ENCODE assay signal across 17 cellular contexts in genomic region chr3:16205156-16205870, GRCh38. TPM values are rescaled to one million over a fixed set of nuclear protein-coding genes. Genes with fewer than 3 reads are reported as not detected.
DNase-seq lines count a peak whose midpoint lies in the region; ATAC-seq and TF ChIP-seq lines count a peak whose summit lies in the region.
"Had no signal": no experiment of that assay in that cellular context is flagged by ENCODE, and none has a peak within 500 bp of the region (broad histone marks: within the 10 kb centered on the region; RNA-seq: fewer than 3 reads in every experiment).

No MANE protein-coding gene starts in this region.

- peaks cover 0 to 51% of the 10 kb centered on the region in 2 donors for H3K36me3 ChIP-seq in gastroesophageal sphincter
- H3K36me3 ChIP-seq: lower lobe of right lung, MG63 had no signal

- no peaks in the 10 kb centered on the region for H3K4me1 ChIP-seq in gastroesophageal sphincter
- H3K4me1 ChIP-seq: lower lobe of right lung had no signal

- peaks cover 9% of the 10 kb centered on the region for H3K36me3 Mint-ChIP-seq in T-helper 17 cell (ENCODE audit: low read depth)
- no peaks in the 10 kb centered on the region for H3K36me3 Mint-ChIP-seq in naive thymus-derived CD8-positive, alpha-beta T cell
- no peaks in the 10 kb centered on the region for H3K36me3 Mint-ChIP-seq in WTC11
- H3K36me3 Mint-ChIP-seq: activated naive CD4-positive, alpha-beta T cell treated with anti-CD3 and anti-CD28 coated beads, Interleukin-2, amount 50 U/mL, for 24 hours had no signal

- CTCF ChIA-PET in WTC11 (lab: Charles Lee) = interaction anchor here (1.1 kb wide), 1 partner anchor 27 kb away, joined by 3 read pairs; no protein-coding TSS in a partner anchor

- no peaks in the 10 kb centered on the region for H3K27me3 ChIP-seq in gastroesophageal sphincter
- H3K27me3 ChIP-seq: MG63 had no signal

- H3K9me3 ChIP-seq in T-helper 17 cell (ENCODE audit: control insufficient read depth, low read length, poor library complexity, severe bottlenecking) (no peaks in the 10 kb centered on the region), gastroesophageal sphincter (no peaks in the 10 kb centered on the region)
- H3K9me3 ChIP-seq: lower lobe of right lung, MG63 had no signal

- WGBS in gastroesophageal sphincter (ENCODE audit: low coverage in 1 of 2), 2 donors = 74 to 76% methylated on average over 6 to 10 of the region's 11 CpGs

- H3K4me1 Mint-ChIP-seq in T-helper 17 cell (peaks cover 3% of the 10 kb centered on the region), WTC11 (peaks cover 13% of the 10 kb centered on the region)
- H3K4me1 Mint-ChIP-seq in naive thymus-derived CD8-positive, alpha-beta T cell = no peaks in the 10 kb centered on the region
- H3K4me1 Mint-ChIP-seq: activated naive CD4-positive, alpha-beta T cell treated with anti-CD3 and anti-CD28 coated beads, Interleukin-2, amount 50 U/mL, for 24 hours; central memory CD8-positive, alpha-beta T cell; nephron had no signal

- no peak overlapping the region for H3K27ac ChIP-seq in gastroesophageal sphincter
- H3K27ac ChIP-seq: lower lobe of right lung had no signal

- POLR2A ChIA-PET in naive thymus-derived CD8-positive, alpha-beta T cell (lab: Charles Lee) = no interaction called here
- POLR2A ChIA-PET in WTC11 (lab: Charles Lee) = no interaction called here

- no peak for TF ChIP-seq CTCF in gastroesophageal sphincter (IDR thresholded peaks at IDR 0.05)
- no peak for TF ChIP-seq CTCF in WTC11 (IDR thresholded peaks at IDR 0.05)

- H3K9me3 Mint-ChIP-seq in naive thymus-derived CD8-positive, alpha-beta T cell = no peaks in the 10 kb centered on the region
- peaks cover 6% of the 10 kb centered on the region for H3K9me3 Mint-ChIP-seq in WTC11
- H3K9me3 Mint-ChIP-seq: activated naive CD4-positive, alpha-beta T cell treated with anti-CD3 and anti-CD28 coated beads, Interleukin-2, amount 50 U/mL, for 24 hours; central memory CD8-positive, alpha-beta T cell had no signal

- H3K4me3 ChIP-seq in gastroesophageal sphincter = no peak overlapping the region
- H3K4me3 ChIP-seq: lower lobe of right lung, MG63 had no signal

- H3K4me3 Mint-ChIP-seq in T-helper 17 cell = peak overlapping the region; percentile 9
- H3K4me3 Mint-ChIP-seq in naive thymus-derived CD8-positive, alpha-beta T cell = no peak overlapping the region
- H3K4me3 Mint-ChIP-seq in WTC11 = no peak overlapping the region
- H3K4me3 Mint-ChIP-seq: activated naive CD4-positive, alpha-beta T cell treated with anti-CD3 and anti-CD28 coated beads, Interleukin-2, amount 50 U/mL, for 24 hours; central memory CD8-positive, alpha-beta T cell; nephron had no signal

- TF ChIP-seq POLR2A in gastroesophageal sphincter (IDR thresholded peaks at IDR 0.05) = no peak

- H3K27me3 Mint-ChIP-seq in T-helper 17 cell (peaks cover 45% of the 10 kb centered on the region), WTC11 (ENCODE audit: low read depth) (peaks cover 6% of the 10 kb centered on the region)
- peaks cover 0 to 25% (median 13%) of the 10 kb centered on the region in 5 donors for H3K27me3 Mint-ChIP-seq in naive thymus-derived CD8-positive, alpha-beta T cell

- no peak overlapping the region for H3K27ac Mint-ChIP-seq in T-helper 17 cell
- no peak overlapping the region for H3K27ac Mint-ChIP-seq in naive thymus-derived CD8-positive, alpha-beta T cell
- H3K27ac Mint-ChIP-seq in WTC11 = no peak overlapping the region
- H3K27ac Mint-ChIP-seq: activated naive CD4-positive, alpha-beta T cell treated with anti-CD3 and anti-CD28 coated beads, Interleukin-2, amount 50 U/mL, for 24 hours; nephron had no signal

- TF ChIP-seq EP300 in gastroesophageal sphincter (IDR thresholded peaks at IDR 0.05) = no peak

- ATAC-seq in T-helper 17 cell (no peak), gastroesophageal sphincter (no peak), WTC11 (no peak)
- ATAC-seq in naive thymus-derived CD8-positive, alpha-beta T cell = no peak
- ATAC-seq: lower lobe of right lung had no signal

- DNase-seq in AG08395 (ENCODE audit: low spot score) = peak; percentile 52
- peak; percentile 63 for DNase-seq in EL
- no peak for DNase-seq in T-helper 17 cell
- peak; percentile 56 for DNase-seq in glomerular visceral epithelial cell (ENCODE audit: extremely low spot score)
- no peak for DNase-seq in naive thymus-derived CD8-positive, alpha-beta T cell
- DNase-seq in CD1c-positive myeloid dendritic cell (ENCODE audit: extremely low spot score) = no peak
- no peak for DNase-seq in WTC11 (ENCODE audit: low spot score)
- DNase-seq: foreskin melanocyte, lower lobe of right lung, MG63, NCI-H1694 treated with DMSO at 0.1 percent for 48 hours, NCI-H510A, retina had no signal

TF ChIP-seq in WTC11, 78 proteins besides CTCF, POLR2A, EP300 and RAD21 (continues in another document):
- TF ChIP-seq MYBL2 (CRISPR knock-in tag; IDR thresholded peaks at IDR 0.05) (no peak), KAT7 (CRISPR knock-in tag; IDR thresholded peaks at IDR 0.05; ENCODE audit: borderline replicate concordance) (no peak), TCF7 (CRISPR knock-in tag; IDR thresholded peaks at IDR 0.05; ENCODE audit: low read depth) (no peak), HMGA2 (CRISPR knock-in tag; IDR thresholded peaks at IDR 0.05) (no peak), ZNF423 (CRISPR knock-in tag; IDR thresholded peaks at IDR 0.05) (no peak)
- TF ChIP-seq, protein P1, sequence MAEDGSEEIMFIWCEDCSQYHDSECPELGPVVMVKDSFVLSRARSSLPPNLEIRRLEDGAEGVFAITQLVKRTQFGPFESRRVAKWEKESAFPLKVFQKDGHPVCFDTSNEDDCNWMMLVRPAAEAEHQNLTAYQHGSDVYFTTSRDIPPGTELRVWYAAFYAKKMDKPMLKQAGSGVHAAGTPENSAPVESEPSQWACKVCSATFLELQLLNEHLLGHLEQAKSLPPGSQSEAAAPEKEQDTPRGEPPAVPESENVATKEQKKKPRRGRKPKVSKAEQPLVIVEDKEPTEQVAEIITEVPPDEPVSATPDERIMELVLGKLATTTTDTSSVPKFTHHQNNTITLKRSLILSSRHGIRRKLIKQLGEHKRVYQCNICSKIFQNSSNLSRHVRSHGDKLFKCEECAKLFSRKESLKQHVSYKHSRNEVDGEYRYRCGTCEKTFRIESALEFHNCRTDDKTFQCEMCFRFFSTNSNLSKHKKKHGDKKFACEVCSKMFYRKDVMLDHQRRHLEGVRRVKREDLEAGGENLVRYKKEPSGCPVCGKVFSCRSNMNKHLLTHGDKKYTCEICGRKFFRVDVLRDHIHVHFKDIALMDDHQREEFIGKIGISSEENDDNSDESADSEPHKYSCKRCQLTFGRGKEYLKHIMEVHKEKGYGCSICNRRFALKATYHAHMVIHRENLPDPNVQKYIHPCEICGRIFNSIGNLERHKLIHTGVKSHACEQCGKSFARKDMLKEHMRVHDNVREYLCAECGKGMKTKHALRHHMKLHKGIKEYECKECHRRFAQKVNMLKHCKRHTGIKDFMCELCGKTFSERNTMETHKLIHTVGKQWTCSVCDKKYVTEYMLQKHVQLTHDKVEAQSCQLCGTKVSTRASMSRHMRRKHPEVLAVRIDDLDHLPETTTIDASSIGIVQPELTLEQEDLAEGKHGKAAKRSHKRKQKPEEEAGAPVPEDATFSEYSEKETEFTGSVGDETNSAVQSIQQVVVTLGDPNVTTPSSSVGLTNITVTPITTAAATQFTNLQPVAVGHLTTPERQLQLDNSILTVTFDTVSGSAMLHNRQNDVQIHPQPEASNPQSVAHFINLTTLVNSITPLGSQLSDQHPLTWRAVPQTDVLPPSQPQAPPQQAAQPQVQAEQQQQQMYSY (CRISPR knock-in tag; IDR thresholded peaks at IDR 0.05) = no peak
- TF ChIP-seq, protein P2, sequence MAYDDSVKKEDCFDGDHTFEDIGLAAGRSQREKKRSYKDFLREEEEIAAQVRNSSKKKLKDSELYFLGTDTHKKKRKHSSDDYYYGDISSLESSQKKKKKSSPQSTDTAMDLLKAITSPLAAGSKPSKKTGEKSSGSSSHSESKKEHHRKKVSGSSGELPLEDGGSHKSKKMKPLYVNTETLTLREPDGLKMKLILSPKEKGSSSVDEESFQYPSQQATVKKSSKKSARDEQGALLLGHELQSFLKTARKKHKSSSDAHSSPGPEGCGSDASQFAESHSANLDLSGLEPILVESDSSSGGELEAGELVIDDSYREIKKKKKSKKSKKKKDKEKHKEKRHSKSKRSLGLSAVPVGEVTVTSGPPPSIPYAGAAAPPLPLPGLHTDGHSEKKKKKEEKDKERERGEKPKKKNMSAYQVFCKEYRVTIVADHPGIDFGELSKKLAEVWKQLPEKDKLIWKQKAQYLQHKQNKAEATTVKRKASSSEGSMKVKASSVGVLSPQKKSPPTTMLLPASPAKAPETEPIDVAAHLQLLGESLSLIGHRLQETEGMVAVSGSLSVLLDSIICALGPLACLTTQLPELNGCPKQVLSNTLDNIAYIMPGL (CRISPR knock-in tag; IDR thresholded peaks at IDR 0.05) = no peak

RNA-seq across cellular contexts. Expression of gene GALNT15, which starts 30.8 kb away (rescaled TPM):
- total RNA-seq in T-helper 17 cell (under 1 TPM in 1 of 2 donors, not detected in 1; 0.42 TPM), gastroesophageal sphincter (100 to 1,000 TPM in 3 of 4 donors, 10 to 100 TPM in 1; 75.4 to 297 (median 134) TPM), WTC11 (2021) (0.15 to 0.21 TPM (median 0.18 TPM) in 3 replicates)
- not detected for total RNA-seq in naive thymus-derived CD8-positive, alpha-beta T cell
- polyA plus RNA-seq in naive thymus-derived CD8-positive, alpha-beta T cell = not detected

RNA-seq across cellular contexts. Expression of gene DPH3, which starts 59.4 kb away (rescaled TPM):
- total RNA-seq in T-helper 17 cell = 10 to 100 TPM; 16.1 to 22.8 TPM
- 10 to 100 TPM; 16.6 to 17.2 TPM for total RNA-seq in naive thymus-derived CD8-positive, alpha-beta T cell
- 10 to 100 TPM; 16.7 to 20.9 (median 18.6) TPM for polyA plus RNA-seq in naive thymus-derived CD8-positive, alpha-beta T cell
- total RNA-seq in gastroesophageal sphincter = 10 to 100 TPM; 31.4 to 40.0 (median 36.8) TPM
- total RNA-seq in WTC11 (2021) = 26.5 to 27.8 TPM (median 26.6 TPM) in 3 replicates

RNA-seq across cellular contexts. Expression of gene OXNAD1, which starts 59.7 kb away (rescaled TPM):
- 10 to 100 TPM; 73.1 to 89.3 TPM for total RNA-seq in T-helper 17 cell
- 100 to 1,000 TPM; 128 to 132 TPM for total RNA-seq in naive thymus-derived CD8-positive, alpha-beta T cell
- 100 to 1,000 TPM; 106 to 190 (median 168) TPM for polyA plus RNA-seq in naive thymus-derived CD8-positive, alpha-beta T cell
- total RNA-seq in gastroesophageal sphincter = 10 to 100 TPM; 10.2 to 13.2 (median 12.4) TPM
- 20.1 to 21.7 TPM (median 21.4 TPM) in 3 replicates for total RNA-seq in WTC11 (2021)

Comparison
In these comparisons a context has a peak if more than half of its experiments do, and no peak if none do; other contexts are left out.
1. DNase-seq: peak in AG08395 (single experiment), EL (single experiment) and glomerular visceral epithelial cell (single experiment); none in T-helper 17 cell (0 of 3), naive thymus-derived CD8-positive, alpha-beta T cell (0 of 10), CD1c-positive myeloid dendritic cell (single experiment) and WTC11 (single experiment).
2. RNA of gene GALNT15, which starts 30.8 kb away (total RNA-seq): 75.4 to 297 TPM in gastroesophageal sphincter; 0.42 TPM in T-helper 17 cell, 0.15 to 0.21 TPM in WTC11 and not detected in naive thymus-derived CD8-positive, alpha-beta T cell; every median in the first group is over 10 times any median in the second.